In the genomic region with DNA sequence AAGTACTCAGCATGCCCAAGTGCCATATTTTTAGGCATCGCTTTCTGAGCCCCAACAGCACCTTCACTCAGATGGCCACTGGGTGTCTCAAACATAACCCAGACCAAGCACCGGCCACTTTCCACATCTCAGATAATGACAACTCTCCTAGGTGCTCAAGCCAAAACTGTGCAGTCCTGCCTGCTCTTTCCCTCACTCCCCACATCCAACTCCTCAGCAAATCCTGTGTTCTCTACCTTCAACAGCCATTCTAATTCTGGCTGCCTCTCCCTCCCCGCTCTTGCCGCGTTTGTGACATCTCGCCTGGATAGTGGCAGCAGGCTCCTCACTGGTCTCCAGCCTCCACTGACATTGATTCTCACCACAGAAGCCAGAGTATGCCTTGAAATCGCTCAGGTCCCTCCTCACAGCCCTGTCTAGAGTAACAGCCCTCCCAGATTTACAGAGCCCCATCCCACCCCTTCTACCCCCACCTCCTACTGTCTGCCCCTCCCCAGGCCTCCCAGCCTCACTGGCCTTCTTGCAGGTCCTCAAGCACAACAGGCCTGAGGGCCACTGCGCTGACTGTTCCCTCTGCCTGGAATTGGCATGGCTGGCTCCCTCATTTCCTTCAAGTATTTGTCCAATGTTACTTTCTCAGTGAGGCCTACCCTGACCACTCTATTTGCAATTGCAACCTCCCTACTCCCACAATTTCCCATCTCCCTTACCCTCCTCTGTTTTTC, we compare ENCODE assay signal across 12 cellular contexts. TPM values are rescaled to one million over a fixed set of nuclear protein-coding genes. Genes with fewer than 3 reads are reported as not detected.
DNase-seq lines count a peak whose midpoint lies in the region; ATAC-seq and TF ChIP-seq lines count a peak whose summit lies in the region.
"Had no signal": no experiment of that assay in that cellular context is flagged by ENCODE, and none has a peak within 500 bp of the region (broad histone marks: within the 10 kb centered on the region; RNA-seq: fewer than 3 reads in every experiment).

No MANE protein-coding gene starts in this region.

- H3K4me3 ChIP-seq in GM23248, result no peak overlapping the region
- H3K4me3 ChIP-seq in foreskin fibroblast (ENCODE audit: low read depth in 1 of 2, low read length in 2 of 2), result no peak overlapping the region

- no peaks in the 10 kb centered on the region for H3K36me3 ChIP-seq in GM23248 (ENCODE audit: low read depth)

- POLR2A ChIA-PET in CD4-positive, alpha-beta T cell (lab: Charles Lee), result no interaction called here

- 68 to 71% methylated on average over 8 of the region's 8 CpGs for WGBS in GM23248 (ENCODE audit: low coverage in 1 of 2, low lambda C conversion rate in 2 of 2, missing lambda C conversion rate in 2 of 2), 2 experiments

- no peak overlapping the region for H3K27ac Mint-ChIP-seq in CD4-positive, alpha-beta T cell
- no peak overlapping the region for H3K27ac Mint-ChIP-seq in activated T-cell treated with anti-CD3 and anti-CD28 coated beads, Interleukin-2, amount 50 U/mL, for 72 hours
- no peak overlapping the region for H3K27ac Mint-ChIP-seq in memory B cell

- H3K27ac ChIP-seq in CD4-positive, alpha-beta T cell (ENCODE audit: low read depth, low read length), result no peak overlapping the region
- H3K27ac ChIP-seq in GM23248, result no peak overlapping the region

- no peaks in the 10 kb centered on the region for H3K27me3 ChIP-seq in CD4-positive, alpha-beta T cell (ENCODE audit: control insufficient read depth, insufficient read depth, low read length)
- H3K27me3 ChIP-seq in GM23248 (replicated peaks; ENCODE audit: insufficient read depth), result no peaks in the 10 kb centered on the region
- H3K27me3 ChIP-seq: pancreas, Peyer's patch had no signal

- H3K27me3 Mint-ChIP-seq in CD4-positive, alpha-beta T cell, result no peaks in the 10 kb centered on the region
- H3K27me3 Mint-ChIP-seq in activated T-cell treated with anti-CD3 and anti-CD28 coated beads, Interleukin-2, amount 50 U/mL, for 72 hours (ENCODE audit: low read depth), result no peaks in the 10 kb centered on the region
- no peaks in the 10 kb centered on the region for H3K27me3 Mint-ChIP-seq in memory B cell

- no peak overlapping the region for H3K9ac ChIP-seq in GM23248

- H3K4me1 ChIP-seq in GM23248 (ENCODE audit: insufficient read depth), result peaks cover 24% of the 10 kb centered on the region

- peaks cover 22% of the 10 kb centered on the region for H3F3A ChIP-seq in GM23248 (ENCODE audit: insufficient read depth)

- intact Hi-C loops in CD4-positive, alpha-beta T cell (cut with DNase I, micrococcal nuclease), result loop anchor here (5.0 to 10.0 kb wide), 3 partner anchors 75 to 542 kb away; a partner anchor contains a TSS

- H3K4me3 Mint-ChIP-seq in CD4-positive, alpha-beta T cell, result peak overlapping the region; percentile 74
- H3K4me3 Mint-ChIP-seq in activated T-cell treated with anti-CD3 and anti-CD28 coated beads, Interleukin-2, amount 50 U/mL, for 72 hours, result peak overlapping the region; percentile 79 to 83
- peak overlapping the region; percentile 71 for H3K4me3 Mint-ChIP-seq in memory B cell

- peaks cover 62% of the 10 kb centered on the region for H3K4me1 Mint-ChIP-seq in CD4-positive, alpha-beta T cell (ENCODE audit: low read depth)
- peaks cover 49% of the 10 kb centered on the region for H3K4me1 Mint-ChIP-seq in activated T-cell treated with anti-CD3 and anti-CD28 coated beads, Interleukin-2, amount 50 U/mL, for 72 hours (ENCODE audit: low read depth)
- H3K4me1 Mint-ChIP-seq in memory B cell, result peaks cover 26% of the 10 kb centered on the region

- H3K9me3 Mint-ChIP-seq in CD4-positive, alpha-beta T cell, result no peaks in the 10 kb centered on the region
- no peaks in the 10 kb centered on the region for H3K9me3 Mint-ChIP-seq in activated T-cell treated with anti-CD3 and anti-CD28 coated beads, Interleukin-2, amount 50 U/mL, for 72 hours
- H3K9me3 Mint-ChIP-seq in memory B cell, result no peaks in the 10 kb centered on the region

- ATAC-seq in CD4-positive, alpha-beta T cell (ENCODE audit: poor library complexity), result no peak
- no peak for ATAC-seq in activated T-cell treated with anti-CD3 and anti-CD28 coated beads, Interleukin-2, amount 50 U/mL, for 72 hours (replicated peaks in 1 of 2)
- ATAC-seq in memory B cell (ENCODE audit: low read depth) (no peak), GM21737 (IDR thresholded peaks at IDR 0.05; ENCODE audit: unreplicated experiment) (no peak), GM19328 (IDR thresholded peaks at IDR 0.05; ENCODE audit: unreplicated experiment) (no peak), HG03354 (IDR thresholded peaks at IDR 0.05; ENCODE audit: poor library complexity, severe bottlenecking, unreplicated experiment) (no peak)
- ATAC-seq: pancreas had no signal

- in situ Hi-C loops in GM23248 (cut with MboI), result no loop called here

- no peaks in the 10 kb centered on the region for H3K9me2 ChIP-seq in GM23248 (ENCODE audit: insufficient read depth)

- no peak for DNase-seq in CD4-positive, alpha-beta T cell
- DNase-seq in GM23248, result peak; percentile 33
- DNase-seq in activated T-cell treated with anti-CD3 and anti-CD28 coated beads, Interleukin-2, amount 50 U/mL, for 72 hours, result no peak
- no peak for DNase-seq in memory B cell (ENCODE audit: low spot score in 2 of 2)
- DNase-seq in foreskin fibroblast, result no peak
- DNase-seq: activated CD4-positive, alpha-beta T cell treated with anti-CD3 and anti-CD28 coated beads for 1 hour; kidney had no signal

- H2AFZ ChIP-seq in GM23248, result peak overlapping the region; percentile 79; the same call in 1 of the 2 replicates

- no peaks in the 10 kb centered on the region for H3K9me3 ChIP-seq in CD4-positive, alpha-beta T cell (ENCODE audit: control insufficient read depth, low read length)
- no peaks in the 10 kb centered on the region for H3K9me3 ChIP-seq in GM23248 (ENCODE audit: low read depth)
- H3K9me3 ChIP-seq: pancreas, Peyer's patch had no signal

- H3K4me2 ChIP-seq in GM23248 (ENCODE audit: unreplicated experiment), result no peak overlapping the region

- no peak for TF ChIP-seq CTCF in CD4-positive, alpha-beta T cell (IDR thresholded peaks at IDR 0.05)
- TF ChIP-seq CTCF in foreskin fibroblast (IDR thresholded peaks at IDR 0.05; ENCODE audit: low read depth, low read length), result no peak

- CTCF ChIA-PET in CD4-positive, alpha-beta T cell (lab: Charles Lee), result no interaction called here

- peaks cover 14% of the 10 kb centered on the region for H3K36me3 Mint-ChIP-seq in CD4-positive, alpha-beta T cell (ENCODE audit: low read depth)
- peaks cover 0 to 1% of the 10 kb centered on the region in 2 donors for H3K36me3 Mint-ChIP-seq in activated T-cell treated with anti-CD3 and anti-CD28 coated beads, Interleukin-2, amount 50 U/mL, for 72 hours (ENCODE audit: insufficient read depth in 2 of 2)
- H3K36me3 Mint-ChIP-seq in memory B cell, result no peaks in the 10 kb centered on the region

- no peaks in the 10 kb centered on the region for H4K20me1 ChIP-seq in GM23248 (ENCODE audit: insufficient read depth)

- H3K79me2 ChIP-seq in GM23248 (ENCODE audit: insufficient read depth), result peaks cover 36% of the 10 kb centered on the region

RNA-seq across cellular contexts. Expression of a gene that starts 1.3 kb away (rescaled TPM):
- under 1 TPM; 0.27 to 0.42 TPM for total RNA-seq in CD4-positive, alpha-beta T cell
- total RNA-seq in GM23248 (2014; rRNA removed; shearing (Covaris generic)), result 36.7 and 38.6 TPM in 2 replicates
- polyA plus RNA-seq in GM23248 (2016; fragmentation: Nextera tagmentation; extraction: Ambion mirVana), result 29.9 and 33.4 TPM in 2 replicates
- 1 to 10 TPM; 2.4 to 3.8 TPM for total RNA-seq in activated T-cell treated with anti-CD3 and anti-CD28 coated beads, Interleukin-2, amount 50 U/mL, for 72 hours

RNA-seq across cellular contexts. Expression of a gene that starts 2.2 kb away (rescaled TPM):
- total RNA-seq in CD4-positive, alpha-beta T cell, result 1 to 10 TPM; 2.6 to 3.2 TPM
- total RNA-seq in GM23248 (2014; rRNA removed; shearing (Covaris generic)), result 40.4 and 41.0 TPM in 2 replicates
- 25.9 and 26.4 TPM in 2 replicates for polyA plus RNA-seq in GM23248 (2016; fragmentation: Nextera tagmentation; extraction: Ambion mirVana)
- total RNA-seq in activated T-cell treated with anti-CD3 and anti-CD28 coated beads, Interleukin-2, amount 50 U/mL, for 72 hours, result 10 to 100 TPM; 18.6 to 27.5 TPM

RNA-seq across cellular contexts. Expression of a gene that starts 6.7 kb away (rescaled TPM):
- 10 to 100 TPM; 84.7 to 86.4 TPM for total RNA-seq in CD4-positive, alpha-beta T cell
- total RNA-seq in GM23248 (2014; rRNA removed; shearing (Covaris generic)), result 3.5 and 4.7 TPM in 2 replicates
- polyA plus RNA-seq in GM23248 (2016; fragmentation: Nextera tagmentation; extraction: Ambion mirVana), result 73.6 and 77.0 TPM in 2 replicates
- total RNA-seq in activated T-cell treated with anti-CD3 and anti-CD28 coated beads, Interleukin-2, amount 50 U/mL, for 72 hours, result 100 to 1,000 TPM; 103 to 105 TPM

RNA-seq across cellular contexts. Expression of a gene that starts 17.8 kb away (rescaled TPM):
- 10 to 100 TPM; 52.8 to 59.8 TPM for total RNA-seq in CD4-positive, alpha-beta T cell
- 56.3 and 63.2 TPM in 2 replicates for total RNA-seq in GM23248 (2014; rRNA removed; shearing (Covaris generic))
- 180 TPM in 2 replicates for polyA plus RNA-seq in GM23248 (2016; fragmentation: Nextera tagmentation; extraction: Ambion mirVana)
- total RNA-seq in activated T-cell treated with anti-CD3 and anti-CD28 coated beads, Interleukin-2, amount 50 U/mL, for 72 hours, result 10 to 100 TPM; 87.8 to 91.7 TPM

RNA-seq across cellular contexts. Expression of a gene that starts 57.8 kb away (rescaled TPM):
- 1 to 10 TPM; 7.4 to 7.5 TPM for total RNA-seq in CD4-positive, alpha-beta T cell
- total RNA-seq in GM23248 (2014; rRNA removed; shearing (Covaris generic)), result 0.13 TPM in 1 of 2 replicates, not detected in the other
- polyA plus RNA-seq in GM23248 (2016; fragmentation: Nextera tagmentation; extraction: Ambion mirVana), result 0.15 and 0.16 TPM in 2 replicates
- 1 to 10 TPM; 6.6 to 6.8 TPM for total RNA-seq in activated T-cell treated with anti-CD3 and anti-CD28 coated beads, Interleukin-2, amount 50 U/mL, for 72 hours

Comparison
In these comparisons a context has a peak if more than half of its experiments do, and no peak if none do; other contexts are left out.
1. RNA of a gene that starts 6.7 kb away (total RNA-seq): 103 to 105 TPM in activated T-cell treated with anti-CD3 and anti-CD28 coated beads, Interleukin-2, amount 50 U/mL, for 72 hours and 84.7 to 86.4 TPM in CD4-positive, alpha-beta T cell; 3.5 to 4.7 TPM in GM23248; every median in the first group is over 10 times any median in the second.
2. Peak in every context shown above with its lines, with median percentiles within 50 percentile points of each other: H3K4me3 Mint-ChIP-seq.